8 cellular contexts compared by ENCODE assay signal in the genomic region with DNA sequence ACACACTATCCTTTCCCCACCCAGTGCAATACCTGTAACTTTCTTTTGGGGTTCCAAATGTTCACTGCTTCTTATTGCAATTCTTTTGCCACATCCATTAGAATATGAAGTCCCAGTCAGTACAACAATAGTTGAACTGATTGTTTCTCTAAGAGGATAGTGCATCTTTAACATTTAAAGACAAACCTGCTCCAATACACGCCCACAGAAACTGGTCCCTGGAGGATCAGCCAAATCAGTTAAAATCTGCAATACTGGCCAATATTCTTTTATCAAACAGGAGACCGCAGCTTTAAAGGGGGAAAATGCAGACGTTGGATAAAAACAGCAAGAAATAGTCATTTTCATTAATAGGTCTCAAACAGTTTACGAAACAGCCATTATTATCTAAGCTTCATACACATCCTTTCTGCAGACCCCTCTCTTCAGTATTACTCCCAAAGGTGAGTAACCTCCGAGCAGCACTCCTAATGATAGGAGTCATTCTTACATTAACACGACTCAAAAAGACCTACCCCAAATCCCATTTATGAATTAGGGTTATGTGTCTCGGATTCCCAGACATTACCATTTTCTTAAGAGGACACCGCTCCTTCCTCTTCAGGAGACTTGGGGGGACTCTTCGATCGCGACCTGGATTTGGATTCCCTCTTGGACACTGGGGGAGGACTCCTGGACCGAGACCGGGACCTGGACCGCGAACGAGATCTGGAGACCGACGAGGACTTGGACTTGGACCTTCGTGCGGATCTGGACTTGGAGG. TPM values are rescaled to one million over a fixed set of nuclear protein-coding genes. Genes with fewer than 3 reads are reported as not detected.
DNase-seq lines count a peak whose midpoint lies in the region; ATAC-seq and TF ChIP-seq lines count a peak whose summit lies in the region.

No MANE protein-coding gene starts in this region.

- peaks cover 21 to 32% of the 10 kb centered on the region in 2 donors for H3K36me3 ChIP-seq in thyroid gland

- peak overlapping the region; percentile 96 to 99 (median 97) for H3K27ac ChIP-seq in thyroid gland

- 3 to 6% methylated on average over 11 to 19 of the region's 20 CpGs for WGBS in thyroid gland, 2 donors

- H3K4me1 ChIP-seq in thyroid gland: peaks cover 34 to 47% of the 10 kb centered on the region in 2 donors

- H3K36me3 Mint-ChIP-seq in activated T-cell treated with anti-CD3 and anti-CD28 coated beads, Interleukin-2, amount 50 U/mL, for 4 hours (ENCODE audit: insufficient read depth): peaks cover 46% of the 10 kb centered on the region
- peaks cover 55% of the 10 kb centered on the region for H3K36me3 Mint-ChIP-seq in activated naive CD8-positive, alpha-beta T cell treated with anti-CD3 and anti-CD28 coated beads for 36 hours

- no peaks in the 10 kb centered on the region for H3K27me3 Mint-ChIP-seq in activated T-cell treated with anti-CD3 and anti-CD28 coated beads, Interleukin-2, amount 50 U/mL, for 4 hours (ENCODE audit: low read depth)
- H3K27me3 Mint-ChIP-seq in activated naive CD8-positive, alpha-beta T cell treated with anti-CD3 and anti-CD28 coated beads for 36 hours: peaks cover 7% of the 10 kb centered on the region

- H3K4me3 Mint-ChIP-seq in activated T-cell treated with anti-CD3 and anti-CD28 coated beads, Interleukin-2, amount 50 U/mL, for 4 hours: peak overlapping the region; percentile 90
- H3K4me3 Mint-ChIP-seq in activated naive CD8-positive, alpha-beta T cell treated with anti-CD3 and anti-CD28 coated beads for 36 hours: peak overlapping the region; percentile 94

- peaks cover 44% of the 10 kb centered on the region for H3K4me1 Mint-ChIP-seq in activated T-cell treated with anti-CD3 and anti-CD28 coated beads, Interleukin-2, amount 50 U/mL, for 4 hours (ENCODE audit: low read depth)
- peaks cover 47% of the 10 kb centered on the region for H3K4me1 Mint-ChIP-seq in activated naive CD8-positive, alpha-beta T cell treated with anti-CD3 and anti-CD28 coated beads for 36 hours

- ATAC-seq in activated T-cell treated with anti-CD3 and anti-CD28 coated beads, Interleukin-2, amount 50 U/mL, for 4 hours: no peak

- peak overlapping the region; percentile 94 for H3K27ac Mint-ChIP-seq in activated naive CD8-positive, alpha-beta T cell treated with anti-CD3 and anti-CD28 coated beads for 36 hours

- no peak for DNase-seq in activated T-cell treated with anti-CD3 and anti-CD28 coated beads, Interleukin-2, amount 50 U/mL, for 4 hours
- DNase-seq in activated T-cell treated with anti-CD3 and anti-CD28 coated beads for 4 hours (no peak), kidney tubule cell (ENCODE audit: low spot score) (peak; percentile 20), thyroid gland (no peak), D341Med (ENCODE audit: low spot score) (no peak), COR-L47 (lab: John Stamatoyannopoulos, UW) (no peak)
- no peak for DNase-seq in activated naive CD8-positive, alpha-beta T cell treated with anti-CD3 and anti-CD28 coated beads for 36 hours
- DNase-seq in stimulated activated CD4-positive, alpha-beta T cell treated with anti-CD3 and anti-CD28 coated beads, Interleukin-4, amount 100 ng/mL, for 4 hours: no peak

- intact Hi-C loops in thyroid gland (cut with DNase I): no loop called here

- H3K4me3 ChIP-seq in thyroid gland (replicated peaks in 1 of 3): peak overlapping the region; percentile 83 to 98 (median 94)

- H3K9me3 ChIP-seq in thyroid gland: no peaks in the 10 kb centered on the region

- TF ChIP-seq POLR2A in thyroid gland (IDR thresholded peaks at IDR 0.05): no peak

- no peaks in the 10 kb centered on the region for H3K27me3 ChIP-seq in thyroid gland

- no peak for TF ChIP-seq CTCF in thyroid gland (IDR thresholded peaks at IDR 0.05)

- no peaks in the 10 kb centered on the region for H3K9me3 Mint-ChIP-seq in activated T-cell treated with anti-CD3 and anti-CD28 coated beads, Interleukin-2, amount 50 U/mL, for 4 hours
- no peaks in the 10 kb centered on the region for H3K9me3 Mint-ChIP-seq in activated naive CD8-positive, alpha-beta T cell treated with anti-CD3 and anti-CD28 coated beads for 36 hours

RNA-seq across cellular contexts. Expression of a gene that starts 1.4 kb away (rescaled TPM):
- total RNA-seq in activated T-cell treated with anti-CD3 and anti-CD28 coated beads, Interleukin-2, amount 50 U/mL, for 4 hours: 100 to 1,000 TPM; 845 to 927 (median 920) TPM
- total RNA-seq in activated naive CD8-positive, alpha-beta T cell treated with anti-CD3 and anti-CD28 coated beads for 36 hours: 100 to 1,000 TPM; 549 to 571 TPM
- 100 to 1,000 TPM; 269 to 614 (median 400) TPM for total RNA-seq in thyroid gland

RNA-seq across cellular contexts. Expression of a gene that starts 2.2 kb away (rescaled TPM):
- 10 to 100 TPM; 14.6 to 16.6 (median 15.1) TPM for total RNA-seq in activated T-cell treated with anti-CD3 and anti-CD28 coated beads, Interleukin-2, amount 50 U/mL, for 4 hours
- 10 to 100 TPM; 14.4 to 16.0 TPM for total RNA-seq in activated naive CD8-positive, alpha-beta T cell treated with anti-CD3 and anti-CD28 coated beads for 36 hours
- total RNA-seq in thyroid gland: 10 to 100 TPM; 34.1 to 53.3 (median 44.3) TPM

RNA-seq across cellular contexts. Expression of a gene that starts 9.1 kb away (rescaled TPM):
- 10 to 100 TPM; 31.4 to 34.4 (median 31.5) TPM for total RNA-seq in activated T-cell treated with anti-CD3 and anti-CD28 coated beads, Interleukin-2, amount 50 U/mL, for 4 hours
- 10 to 100 TPM; 30.0 to 30.6 TPM for total RNA-seq in activated naive CD8-positive, alpha-beta T cell treated with anti-CD3 and anti-CD28 coated beads for 36 hours
- 10 to 100 TPM; 33.6 to 58.3 (median 51.3) TPM for total RNA-seq in thyroid gland

RNA-seq across cellular contexts. Expression of a gene that starts 9.4 kb away (rescaled TPM):
- total RNA-seq in activated T-cell treated with anti-CD3 and anti-CD28 coated beads, Interleukin-2, amount 50 U/mL, for 4 hours: 10 to 100 TPM; 67.3 to 73.2 (median 68.7) TPM
- 10 to 100 TPM; 54.6 to 55.8 TPM for total RNA-seq in activated naive CD8-positive, alpha-beta T cell treated with anti-CD3 and anti-CD28 coated beads for 36 hours
- 10 to 100 TPM; 12.2 to 24.2 (median 20.7) TPM for total RNA-seq in thyroid gland

RNA-seq across cellular contexts. Expression of a gene that starts 25.0 kb away (rescaled TPM):
- total RNA-seq in activated T-cell treated with anti-CD3 and anti-CD28 coated beads, Interleukin-2, amount 50 U/mL, for 4 hours: 1 to 10 TPM; 2.0 to 2.3 (median 2.0) TPM
- total RNA-seq in activated naive CD8-positive, alpha-beta T cell treated with anti-CD3 and anti-CD28 coated beads for 36 hours: 10 to 100 TPM; 13.7 to 14.8 TPM
- total RNA-seq in thyroid gland: 100 to 1,000 TPM; 362 to 576 (median 421) TPM
